32 cellular contexts compared by ENCODE assay signal in the genomic region with DNA sequence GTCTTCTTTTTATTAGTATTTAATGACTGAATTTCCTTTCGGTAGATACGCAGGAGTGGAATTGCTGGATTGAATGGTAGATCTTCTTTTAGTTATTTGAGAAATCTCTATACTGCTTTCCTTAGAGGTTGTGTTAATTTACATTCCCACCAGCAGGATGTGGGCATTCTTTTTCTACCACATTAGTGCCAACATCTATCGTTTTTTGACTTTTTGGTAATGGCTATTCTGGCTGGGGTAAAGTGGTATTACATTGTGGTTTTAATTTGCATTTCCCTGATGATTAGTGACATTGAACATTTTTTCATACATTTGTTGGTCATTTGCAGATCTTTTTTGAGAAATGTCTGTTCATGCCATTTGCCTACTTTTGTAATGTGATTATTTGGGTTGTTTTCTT. TPM values are rescaled to one million over a fixed set of nuclear protein-coding genes. Genes with fewer than 3 reads are reported as not detected.
"Had no signal": no experiment of that assay in that cellular context is flagged by ENCODE, and none has a peak within 500 bp of the region (broad histone marks: within the 10 kb centered on the region; RNA-seq: fewer than 3 reads in every experiment).

No MANE protein-coding gene starts in this region.

- H3K9me3 ChIP-seq: breast epithelium, esophagus squamous epithelium, left ventricle myocardium inferior, psoas muscle, sigmoid colon, testis, transverse colon had no signal

- H3K4me3 ChIP-seq: breast epithelium, esophagus squamous epithelium, left ventricle myocardium inferior, psoas muscle, sigmoid colon, smooth muscle cell, testis, transverse colon had no signal

- H3K27ac ChIP-seq: breast epithelium, epithelial cell of prostate, esophagus squamous epithelium, left ventricle myocardium inferior, parathyroid adenoma, psoas muscle, sigmoid colon, testis, transverse colon had no signal

- DNase-seq: activated CD4-positive, alpha-beta T cell treated with anti-CD3 and anti-CD28 coated beads for 4 hours; activated CD4-positive, alpha-beta T cell treated with anti-CD3 and anti-CD28 coated beads, Interleukin-2, amount 50 U/mL, for 4 hours; activated CD4-positive, CD25-positive, alpha-beta regulatory T cell; activated naive CD8-positive, alpha-beta T cell treated with anti-CD3 and anti-CD28 coated beads, Interleukin-2, amount 50 U/mL, for 24 hours; amygdala; central memory CD4-positive, alpha-beta T cell; dermis blood vessel endothelial cell; effector CD4-positive, alpha-beta T cell; esophagus squamous epithelium; islet precursor cell; left ventricle myocardium inferior; psoas muscle; sigmoid colon; stimulated activated CD4-positive, alpha-beta T cell treated with anti-CD3 and anti-CD28 coated beads, Interleukin-1b, Interleukin-23, amount 100 ng/mL, for 48 hours; stimulated activated CD4-positive, alpha-beta T cell treated with anti-CD3 and anti-CD28 coated beads, Interleukin-4, amount 100 ng/mL, for 4 hours; stimulated activated naive CD4-positive, alpha-beta T cell; T-helper 1 cell; testis; transverse colon had no signal

- H3K27me3 ChIP-seq: breast epithelium, sigmoid colon, testis, transverse colon had no signal

- FAIRE-seq: colon, endometrium, frontal cortex had no signal

- H3K27ac Mint-ChIP-seq: activated naive CD4-positive, alpha-beta T cell treated with anti-CD3 and anti-CD28 coated beads, Interleukin-2, amount 50 U/mL, for 24 hours; activated naive CD8-positive, alpha-beta T cell treated with anti-CD3 and anti-CD28 coated beads, Interleukin-2, amount 50 U/mL, for 24 hours; activated T-helper 2 cell treated with anti-CD3 and anti-CD28 coated beads, Interferon-gamma antibody, Interleukin-2, Interleukin-4, amounts not matched to agents 10 μg/mL and 5 μg/mL and 100 μg/mL, durations not matched to agents 14 hours and 24 hours and 36 hours; nephron; T-helper 2 cell treated with Interferon-gamma antibody and Interleukin-4, amounts not matched to agents 5 μg/mL and 100 μg/mL, for 36 hours had no signal

- H3K4me3 Mint-ChIP-seq: activated naive CD4-positive, alpha-beta T cell treated with anti-CD3 and anti-CD28 coated beads, Interleukin-2, amount 50 U/mL, for 24 hours; activated naive CD8-positive, alpha-beta T cell treated with anti-CD3 and anti-CD28 coated beads, Interleukin-2, amount 50 U/mL, for 24 hours; nephron; T-helper 2 cell treated with Interferon-gamma antibody and Interleukin-4, amounts not matched to agents 5 μg/mL and 100 μg/mL, for 36 hours had no signal

- ATAC-seq: activated naive CD8-positive, alpha-beta T cell treated with anti-CD3 and anti-CD28 coated beads, Interleukin-2, amount 50 U/mL, for 24 hours; psoas muscle had no signal

- H3K9me3 Mint-ChIP-seq: activated naive CD4-positive, alpha-beta T cell treated with anti-CD3 and anti-CD28 coated beads, Interleukin-2, amount 50 U/mL, for 24 hours; activated naive CD8-positive, alpha-beta T cell treated with anti-CD3 and anti-CD28 coated beads, Interleukin-2, amount 50 U/mL, for 24 hours; activated T-helper 2 cell treated with anti-CD3 and anti-CD28 coated beads, Interferon-gamma antibody, Interleukin-2, Interleukin-4, amounts not matched to agents 10 μg/mL and 5 μg/mL and 100 μg/mL, durations not matched to agents 14 hours and 24 hours and 36 hours; nephron; T-helper 2 cell treated with Interferon-gamma antibody and Interleukin-4, amounts not matched to agents 5 μg/mL and 100 μg/mL, for 36 hours had no signal

- H3K27me3 Mint-ChIP-seq: activated naive CD4-positive, alpha-beta T cell treated with anti-CD3 and anti-CD28 coated beads, Interleukin-2, amount 50 U/mL, for 24 hours; activated naive CD8-positive, alpha-beta T cell treated with anti-CD3 and anti-CD28 coated beads, Interleukin-2, amount 50 U/mL, for 24 hours had no signal

- H3K36me3 Mint-ChIP-seq: activated naive CD4-positive, alpha-beta T cell treated with anti-CD3 and anti-CD28 coated beads, Interleukin-2, amount 50 U/mL, for 24 hours had no signal

RNA-seq across cellular contexts. Expression of a gene that starts 37.1 kb away (rescaled TPM):
- polyA plus RNA-seq: urinary bladder had no signal

RNA-seq across cellular contexts. Expression of a gene that starts 47.6 kb away (rescaled TPM):
- total RNA-seq: lung microvascular endothelial cell, smooth muscle cell had no signal
- polyA plus RNA-seq: smooth muscle cell had no signal
